8 cellular contexts compared by ENCODE assay signal in the genomic region with DNA sequence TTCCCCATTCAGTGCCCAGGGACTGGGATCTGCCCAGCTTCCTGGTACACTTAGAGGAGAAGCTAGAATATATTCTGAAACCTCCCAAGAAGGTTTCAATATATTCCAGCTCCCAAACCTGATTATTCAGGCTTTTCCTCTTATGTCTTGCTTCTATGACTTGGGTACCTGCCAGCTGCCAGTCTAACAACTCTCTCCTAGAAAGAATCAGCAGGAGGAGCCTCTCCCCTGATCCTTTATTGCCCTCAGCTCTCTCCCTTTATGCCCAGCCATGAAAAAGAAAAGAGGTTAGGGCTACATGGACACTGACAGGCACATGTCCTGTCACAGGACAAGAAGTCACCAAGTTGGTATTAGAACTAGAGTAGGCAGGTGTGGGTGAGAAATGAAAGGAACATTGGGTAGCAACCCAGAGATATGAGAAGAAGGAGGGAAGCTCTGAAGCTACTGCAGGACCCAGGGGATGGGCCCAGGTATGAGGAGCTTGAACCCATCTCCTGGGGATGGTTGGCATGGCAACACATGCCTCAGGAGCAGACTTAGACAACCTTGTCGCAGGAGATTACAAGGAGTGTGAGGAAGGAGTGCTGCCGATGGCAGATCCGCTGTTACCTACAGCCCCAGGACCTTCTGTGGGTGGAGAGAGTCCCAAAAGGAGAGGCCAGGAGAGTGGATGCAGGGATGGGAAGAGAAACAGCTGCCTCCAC. TPM values are rescaled to one million over a fixed set of nuclear protein-coding genes. Genes with fewer than 3 reads are reported as not detected.
DNase-seq lines count a peak whose midpoint lies in the region; ATAC-seq and TF ChIP-seq lines count a peak whose summit lies in the region.

No MANE protein-coding gene starts in this region.

- H3K36me3 ChIP-seq in BE2C (no peaks in the 10 kb centered on the region), muscle layer of duodenum (ENCODE audit: control insufficient read depth in 1 of 2, insufficient read depth in 2 of 2, low read length in 2 of 2) (no peaks in the 10 kb centered on the region)

- no peak for DNase-seq in BE2C
- no peak for DNase-seq in HuH-7 (ENCODE audit: low spot score)
- DNase-seq in NCI-H526 treated with DMSO at 0.1 percent for 48 hours (lab: John Stamatoyannopoulos, UW), result no peak

- H3K4me1 Mint-ChIP-seq in IgD-negative memory B cell (peaks cover 6 to 13% (median 6%) of the 10 kb centered on the region in 3 donors), brain (peaks cover 75% of the 10 kb centered on the region)

- H3K4me3 ChIP-seq in BE2C (ENCODE audit: low read depth, low read length), result peak overlapping the region; percentile 90
- H3K4me3 ChIP-seq in muscle layer of duodenum (ENCODE audit: low read depth in 1 of 2, low read length in 2 of 2), result peak overlapping the region; percentile 81 to 83

- H3K27ac Mint-ChIP-seq in IgD-negative memory B cell, result peak overlapping the region in 1 of 3 donors; percentile 54
- peak overlapping the region; percentile 88 to 99 (median 97) for H3K27ac Mint-ChIP-seq in brain

- H3K27me3 Mint-ChIP-seq in IgD-negative memory B cell (peaks cover 5% of the 10 kb centered on the region), brain (peaks cover 10% of the 10 kb centered on the region)

- H3K9me3 ChIP-seq in BE2C, result no peaks in the 10 kb centered on the region
- no peaks in the 10 kb centered on the region for H3K9me3 ChIP-seq in muscle layer of duodenum (ENCODE audit: control insufficient read depth in 1 of 2, low read length in 2 of 2)

- TF ChIP-seq CTCF in BE2C (IDR thresholded peaks at IDR 0.05; ENCODE audit: low read depth, low read length) (no peak), brain (conservative IDR thresholded peaks at IDR 0.05) (no peak)

- H3K4me3 Mint-ChIP-seq in IgD-negative memory B cell (peak overlapping the region; percentile 68 to 98 (median 83)), brain (peak overlapping the region; percentile 93 to 99 (median 95))

- H3K9me3 Mint-ChIP-seq in IgD-negative memory B cell, result no peaks in the 10 kb centered on the region
- H3K9me3 Mint-ChIP-seq in brain, result no peaks in the 10 kb centered on the region

- H3K27me3 ChIP-seq in BE2C (no peaks in the 10 kb centered on the region), muscle layer of duodenum (ENCODE audit: low read depth, low read length) (no peaks in the 10 kb centered on the region)

- H3K27ac ChIP-seq in muscle layer of duodenum (ENCODE audit: low read length), result no peak overlapping the region

- H3K4me1 ChIP-seq in BE2C (peaks cover 3% of the 10 kb centered on the region), muscle layer of duodenum (ENCODE audit: control insufficient read depth in 1 of 2, insufficient read depth in 2 of 2, low read length in 2 of 2) (peaks cover 13 to 21% of the 10 kb centered on the region in 2 donors)

- no peak for ATAC-seq in GM18502 (IDR thresholded peaks at IDR 0.05; ENCODE audit: poor library complexity, unreplicated experiment)
- no peak for ATAC-seq in HG03095 (IDR thresholded peaks at IDR 0.05; ENCODE audit: unreplicated experiment)

- H3K36me3 Mint-ChIP-seq in IgD-negative memory B cell (no peaks in the 10 kb centered on the region), brain (no peaks in the 10 kb centered on the region)

RNA-seq across cellular contexts. Expression of a gene that starts 2.0 kb away (rescaled TPM):
- 15.5 TPM for polyA plus RNA-seq in BE2C (2012; ENCODE audit: insufficient read depth, insufficient read length, low read depth)
- 0.39 TPM for polyA plus RNA-seq in IgD-negative memory B cell
- polyA plus RNA-seq in brain (ENCODE audit: insufficient read depth, low read depth, low replicate concordance), result 113 TPM

RNA-seq across cellular contexts. Expression of a gene that starts 27.4 kb away (rescaled TPM):
- polyA plus RNA-seq in BE2C (2012; ENCODE audit: insufficient read depth, insufficient read length, low read depth), result 142 TPM
- not detected for polyA plus RNA-seq in IgD-negative memory B cell
- 8.9 TPM for polyA plus RNA-seq in brain (ENCODE audit: insufficient read depth, low read depth, low replicate concordance)

RNA-seq across cellular contexts. Expression of a gene that starts 35.7 kb away (rescaled TPM):
- polyA plus RNA-seq in BE2C (2012; ENCODE audit: insufficient read depth, insufficient read length, low read depth), result 209 TPM
- 51.8 TPM for polyA plus RNA-seq in IgD-negative memory B cell
- polyA plus RNA-seq in brain (ENCODE audit: insufficient read depth, low read depth, low replicate concordance), result 92.9 TPM

RNA-seq across cellular contexts. Expression of a gene that starts 49.4 kb away (rescaled TPM):
- polyA plus RNA-seq in BE2C (2012; ENCODE audit: insufficient read depth, insufficient read length, low read depth), result not detected
- polyA plus RNA-seq in IgD-negative memory B cell, result 2.6 TPM
- polyA plus RNA-seq in brain (ENCODE audit: insufficient read depth, low read depth, low replicate concordance), result 11.6 TPM

Comparison
In these comparisons a context has a peak if more than half of its experiments do, and no peak if none do; other contexts are left out.
1. RNA of a gene that starts 2.0 kb away (polyA plus RNA-seq): 113 TPM in brain (single experiment); 0.39 TPM in IgD-negative memory B cell (single experiment); every median in the first group is over 10 times any median in the second.